In the genomic region with DNA sequence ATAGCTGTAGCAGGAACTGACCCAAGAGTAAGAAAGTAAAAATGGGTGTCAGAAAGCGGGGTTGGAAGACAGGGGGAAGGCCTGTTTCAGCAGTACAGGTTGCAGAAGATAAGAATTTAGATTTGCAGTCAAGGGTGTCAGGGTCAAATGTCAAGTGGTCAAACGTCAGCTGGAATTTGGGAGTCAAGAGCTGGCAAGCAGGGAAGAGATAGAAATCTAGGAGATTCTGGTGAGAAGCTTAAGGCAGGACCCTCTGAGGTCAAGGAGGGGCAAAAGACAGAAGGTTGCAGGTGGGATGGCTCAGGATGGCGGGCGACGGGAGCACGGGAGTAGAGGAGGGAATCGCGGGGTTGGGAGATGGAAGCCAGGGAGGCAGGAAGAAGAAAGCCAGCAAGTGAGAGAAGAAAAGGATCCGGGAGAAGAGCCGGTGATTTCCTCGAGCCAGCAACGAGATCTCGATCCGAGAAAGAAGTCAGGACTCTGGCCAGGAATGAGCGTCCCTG, we compare ENCODE assay signal across 9 cellular contexts. TPM values are rescaled to one million over a fixed set of nuclear protein-coding genes. Genes with fewer than 3 reads are reported as not detected.
A peak's percentile ranks its signal among the peaks of the same experiment; 100 is the strongest.
DNase-seq lines count a peak whose midpoint lies in the region; ATAC-seq, FAIRE-seq and TF ChIP-seq lines count a peak whose summit lies in the region.
"Had no signal": no experiment of that assay in that cellular context is flagged by ENCODE, and none has a peak within 500 bp of the region (broad histone marks: within the 10 kb centered on the region; RNA-seq: fewer than 3 reads in every experiment).

No MANE protein-coding gene starts in this region.

- peaks cover 2% of the 10 kb centered on the region; the same call in 1 of the 2 replicates for H3K36me3 ChIP-seq in RWPE2 (ENCODE audit: low read depth)
- H3K36me3 ChIP-seq in neuron (ENCODE audit: insufficient read depth, low read length) = no peaks in the 10 kb centered on the region

- TF ChIP-seq CTCF in CD4-positive, alpha-beta T cell (IDR thresholded peaks at IDR 0.05) = no peak
- TF ChIP-seq CTCF in RWPE2 (IDR thresholded peaks at IDR 0.05; ENCODE audit: poor library complexity, severe bottlenecking) = no peak

- peaks cover 39% of the 10 kb centered on the region for H3K4me1 Mint-ChIP-seq in CD4-positive, alpha-beta T cell (ENCODE audit: low read depth)

- FAIRE-seq in GM19239 (lab: Jason Lieb, UNC) = no peak

- no peaks in the 10 kb centered on the region for H3K27me3 ChIP-seq in CD4-positive, alpha-beta T cell (ENCODE audit: control insufficient read depth, insufficient read depth, low read length)
- no peaks in the 10 kb centered on the region for H3K27me3 ChIP-seq in RWPE2 (ENCODE audit: insufficient read depth, poor library complexity, severe bottlenecking)
- no peaks in the 10 kb centered on the region for H3K27me3 ChIP-seq in neuron (ENCODE audit: insufficient read depth, low read length)

- H3K27me3 Mint-ChIP-seq in CD4-positive, alpha-beta T cell = no peaks in the 10 kb centered on the region

- no peak for DNase-seq in CD4-positive, alpha-beta T cell
- DNase-seq in RWPE2 (ENCODE audit: low spot score) (no peak), GM19239 (ENCODE audit: insufficient read length, low spot score) (no peak), NCI-H1105 treated with DMSO at 0.1 percent for 48 hours (lab: John Stamatoyannopoulos, UW) (no peak), RPMI8226 (no peak)

- CTCF ChIA-PET in CD4-positive, alpha-beta T cell (lab: Charles Lee) = interaction anchor here (1.1 to 2.0 kb wide), 6 partner anchors 48 to 156 kb away, joined by 3 to 8 read pairs (median 6); no protein-coding TSS in a partner anchor

- no peaks in the 10 kb centered on the region for H3K36me3 Mint-ChIP-seq in CD4-positive, alpha-beta T cell (ENCODE audit: low read depth)

- ATAC-seq in CD4-positive, alpha-beta T cell (ENCODE audit: poor library complexity) = no peak
- ATAC-seq in RWPE2 (ENCODE audit: low read depth) = peak; percentile 24
- ATAC-seq in esophagus mucosa = peak; percentile 1
- no peak for ATAC-seq in activated CD4-positive, CD25-positive, alpha-beta regulatory T cell treated with anti-CD3 and anti-CD28 coated beads, Interleukin-2, amount 50 U/mL, for 24 hours

- H3K27ac ChIP-seq in CD4-positive, alpha-beta T cell (ENCODE audit: low read depth, low read length) = peak overlapping the region; percentile 48
- H3K27ac ChIP-seq in RWPE2 (ENCODE audit: poor library complexity, severe bottlenecking) = peak overlapping the region; percentile 68

- intact Hi-C loops in CD4-positive, alpha-beta T cell (cut with DNase I, micrococcal nuclease) = loop anchor here (1.0 to 5.0 kb wide), 3 partner anchors 46 to 173 kb away; a partner anchor contains a TSS

- POLR2A ChIA-PET in CD4-positive, alpha-beta T cell (lab: Charles Lee) = interaction anchor here (0.7 to 3.2 kb wide), 26 partner anchors 10 to 965 kb away, joined by 3 to 117 read pairs (median 6); a partner anchor contains a TSS

- H3K27ac Mint-ChIP-seq in CD4-positive, alpha-beta T cell = peak overlapping the region; percentile 79

- H3K9me3 ChIP-seq in CD4-positive, alpha-beta T cell (ENCODE audit: control insufficient read depth, low read length) = no peaks in the 10 kb centered on the region
- no peaks in the 10 kb centered on the region for H3K9me3 ChIP-seq in RWPE2 (ENCODE audit: severe bottlenecking)
- H3K9me3 ChIP-seq in neuron (ENCODE audit: low read length) = no peaks in the 10 kb centered on the region

- H3K9me3 Mint-ChIP-seq in CD4-positive, alpha-beta T cell = no peaks in the 10 kb centered on the region

- no peaks in the 10 kb centered on the region for H3K4me1 ChIP-seq in RWPE2 (ENCODE audit: insufficient read depth, poor library complexity, severe bottlenecking)
- H3K4me1 ChIP-seq in neuron (ENCODE audit: insufficient read depth, low read length) = peaks cover 5% of the 10 kb centered on the region

- H3K4me3 ChIP-seq in RWPE2 (ENCODE audit: severe bottlenecking) (peak overlapping the region; percentile 58), neuron (ENCODE audit: low read length) (peak overlapping the region; percentile 66)

- peak overlapping the region; percentile 95 for H3K4me3 Mint-ChIP-seq in CD4-positive, alpha-beta T cell

- peak overlapping the region; percentile 69 for H2AFZ ChIP-seq in neuron (ENCODE audit: low read depth, low read length)

RNA-seq across cellular contexts. Expression of a gene that starts 0.3 kb away (rescaled TPM):
- 1 to 10 TPM; 3.6 to 4.1 TPM for total RNA-seq in CD4-positive, alpha-beta T cell
- 2.6 TPM for total RNA-seq in esophagus mucosa

RNA-seq across cellular contexts. Expression of a gene that starts 6.4 kb away (rescaled TPM):
- total RNA-seq in CD4-positive, alpha-beta T cell = 10 to 100 TPM; 23.1 to 24.6 TPM
- 12.7 TPM for total RNA-seq in esophagus mucosa

RNA-seq across cellular contexts. Expression of a gene that starts 15.2 kb away (rescaled TPM):
- not detected for total RNA-seq in CD4-positive, alpha-beta T cell
- 1.8 TPM for total RNA-seq in esophagus mucosa
- total RNA-seq: activated CD8-positive, alpha-beta memory T cell treated with anti-CD3 and anti-CD28 coated beads for 36 hours had no signal

RNA-seq across cellular contexts. Expression of a gene that starts 44.8 kb away (rescaled TPM):
- total RNA-seq in CD4-positive, alpha-beta T cell = not detected
- total RNA-seq in esophagus mucosa = not detected
- total RNA-seq: activated CD8-positive, alpha-beta memory T cell treated with anti-CD3 and anti-CD28 coated beads for 36 hours had no signal

RNA-seq across cellular contexts. Expression of a gene that starts 45.8 kb away (rescaled TPM):
- 10 to 100 TPM; 22.3 to 23.0 TPM for total RNA-seq in CD4-positive, alpha-beta T cell
- total RNA-seq in esophagus mucosa = 25.1 TPM

Comparison
In these comparisons a context has a peak if more than half of its experiments do, and no peak if none do; other contexts are left out.
1. ATAC-seq: peak in RWPE2 (single experiment) and esophagus mucosa (single experiment); none in CD4-positive, alpha-beta T cell (single experiment) and activated CD4-positive, CD25-positive, alpha-beta regulatory T cell treated with anti-CD3 and anti-CD28 coated beads, Interleukin-2, amount 50 U/mL, for 24 hours (0 of 2).